ENCODE assay signal across 14 cellular contexts in the genomic region with DNA sequence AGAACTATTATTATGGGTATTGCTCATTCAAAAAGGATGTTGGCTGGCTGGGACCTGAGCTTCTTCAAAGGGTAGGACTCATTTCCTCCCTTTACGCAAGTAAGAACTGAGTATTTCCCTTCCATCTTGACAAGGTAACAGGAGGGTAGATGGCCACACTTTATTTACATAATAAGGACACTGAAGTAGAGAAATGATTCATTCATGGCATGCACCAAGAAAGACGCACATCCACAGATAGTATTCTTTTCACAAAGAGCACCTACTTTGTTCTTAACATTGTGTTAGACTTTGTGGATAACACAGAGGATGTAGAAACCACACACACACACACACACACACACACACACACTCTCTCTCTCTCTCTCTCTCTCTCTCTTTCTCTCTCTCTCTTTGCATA.
DNase-seq lines count a peak whose midpoint lies in the region; ATAC-seq and TF ChIP-seq lines count a peak whose summit lies in the region.
"Had no signal": no experiment of that assay in that cellular context is flagged by ENCODE, and none has a peak within 500 bp of the region (broad histone marks: within the 10 kb centered on the region; RNA-seq: fewer than 3 reads in every experiment).

No MANE protein-coding gene starts in this region.

- ATAC-seq in activated naive CD4-positive, alpha-beta T cell treated with anti-CD3 and anti-CD28 coated beads, Interleukin-2, amount 50 U/mL, for 72 hours: peak; percentile 85 to 96
- peak; percentile 83 for ATAC-seq in GM21723 (IDR thresholded peaks at IDR 0.05; ENCODE audit: unreplicated experiment)
- ATAC-seq in HG03354 (IDR thresholded peaks at IDR 0.05; ENCODE audit: poor library complexity, severe bottlenecking, unreplicated experiment): peak; percentile 84
- peak; percentile 55 for ATAC-seq in stimulated activated naive CD8-positive, alpha-beta T cell treated with anti-CD3 and anti-CD28 coated beads, Interleukin-15, Interleukin-2, amounts not matched to agents 100 U/mL and 50 U/mL, for 24 hours

- no peaks in the 10 kb centered on the region for H3K9me3 ChIP-seq in Caco-2
- H3K9me3 ChIP-seq: esophagus muscularis mucosa had no signal

- H3K4me3 Mint-ChIP-seq in MCF 10A (ENCODE audit: unreplicated experiment): no peak overlapping the region
- no peak overlapping the region for H3K4me3 Mint-ChIP-seq in Caco-2 (ENCODE audit: unreplicated experiment)

- no peak for DNase-seq in activated naive CD4-positive, alpha-beta T cell treated with anti-CD3 and anti-CD28 coated beads, Interleukin-2, amount 50 U/mL, for 72 hours (ENCODE audit: low spot score in 2 of 2)
- DNase-seq in activated naive CD4-positive, alpha-beta T cell (lab: John Stamatoyannopoulos, UW): no peak
- DNase-seq in stimulated activated naive CD8-positive, alpha-beta T cell treated with anti-CD3 and anti-CD28 coated beads, Interleukin-15, Interleukin-2, amounts not matched to agents 100 U/mL and 50 U/mL, for 24 hours: no peak
- DNase-seq in MCF 10A (ENCODE audit: unreplicated experiment) (no peak), Caco-2 (no peak), NCI-H2107 (lab: John Stamatoyannopoulos, UW) (no peak)
- DNase-seq: activated CD8-positive, alpha-beta memory T cell treated with anti-CD3 and anti-CD28 coated beads, Interleukin-2, amount 50 U/mL, for 48 hours; AML-193; MM.1S; NCI-H774 had no signal

- no peak overlapping the region for H3K4me3 ChIP-seq in Caco-2 (ENCODE audit: low read depth, low read length)
- H3K4me3 ChIP-seq: cardiac muscle cell, esophagus muscularis mucosa had no signal

- no peaks in the 10 kb centered on the region for H3K4me1 Mint-ChIP-seq in MCF 10A (ENCODE audit: insufficient read depth, unreplicated experiment)
- no peaks in the 10 kb centered on the region for H3K4me1 Mint-ChIP-seq in Caco-2 (ENCODE audit: low read depth, unreplicated experiment)

- no peaks in the 10 kb centered on the region for H3K9me3 Mint-ChIP-seq in activated naive CD4-positive, alpha-beta T cell treated with anti-CD3 and anti-CD28 coated beads, Interleukin-2, amount 50 U/mL, for 72 hours
- H3K9me3 Mint-ChIP-seq in MCF 10A (ENCODE audit: unreplicated experiment) (peaks cover 14% of the 10 kb centered on the region), Caco-2 (ENCODE audit: unreplicated experiment) (no peaks in the 10 kb centered on the region)

- no peaks in the 10 kb centered on the region for H3K36me3 ChIP-seq in Caco-2 (ENCODE audit: control insufficient read depth, insufficient read depth, low read length)
- H3K36me3 ChIP-seq: cardiac muscle cell, esophagus muscularis mucosa had no signal

- CTCF ChIA-PET in MCF 10A (lab: Yijun Ruan, JAX) (interaction anchor here (0.6 kb wide), 1 partner anchor 145 kb away, joined by 3 read pairs; no protein-coding TSS in a partner anchor), Caco-2 (lab: Charles Lee) (no interaction called here)

- intact Hi-C loops in MCF 10A (cut with micrococcal nuclease): no loop called here
- intact Hi-C loops in Caco-2 (cut with micrococcal nuclease; ENCODE audit: unreplicated experiment): no loop called here

- H3K27me3 ChIP-seq in Caco-2 (replicated peaks; ENCODE audit: control insufficient read depth, insufficient read depth, low read length): no peaks in the 10 kb centered on the region
- H3K27me3 ChIP-seq: cardiac muscle cell, esophagus muscularis mucosa had no signal

- H3K27me3 Mint-ChIP-seq in MCF 10A (ENCODE audit: insufficient read depth, unreplicated experiment) (no peaks in the 10 kb centered on the region), Caco-2 (ENCODE audit: insufficient read depth, unreplicated experiment) (peaks cover 4% of the 10 kb centered on the region)

- no peak overlapping the region for H3K27ac Mint-ChIP-seq in activated naive CD4-positive, alpha-beta T cell treated with anti-CD3 and anti-CD28 coated beads, Interleukin-2, amount 50 U/mL, for 72 hours
- H3K27ac Mint-ChIP-seq in MCF 10A (ENCODE audit: low read depth, unreplicated experiment) (no peak overlapping the region), Caco-2 (ENCODE audit: unreplicated experiment) (no peak overlapping the region)

- BruUV-seq in MCF 10A (replicated peaks; lab: Mats Ljungman, UMichigan) (no TSS peak), Caco-2 (replicated peaks; lab: Mats Ljungman, UMichigan) (no TSS peak)

- POLR2A ChIA-PET in MCF 10A (lab: Yijun Ruan, JAX) (no interaction called here), Caco-2 (lab: Charles Lee) (no interaction called here)

- no peaks in the 10 kb centered on the region for H3K36me3 Mint-ChIP-seq in activated naive CD4-positive, alpha-beta T cell treated with anti-CD3 and anti-CD28 coated beads, Interleukin-2, amount 50 U/mL, for 72 hours
- H3K36me3 Mint-ChIP-seq in MCF 10A (ENCODE audit: insufficient read depth, unreplicated experiment): no peaks in the 10 kb centered on the region
- no peaks in the 10 kb centered on the region for H3K36me3 Mint-ChIP-seq in Caco-2 (ENCODE audit: insufficient read depth, unreplicated experiment)

- no peaks in the 10 kb centered on the region for H3K4me1 ChIP-seq in Caco-2

- TF ChIP-seq CTCF in MCF 10A (IDR thresholded peaks at IDR 0.05; ENCODE audit: unreplicated experiment) (no peak), Caco-2 (IDR thresholded peaks at IDR 0.05; ENCODE audit: insufficient read depth in 1 of 2, low read depth in 1 of 2, low read length in 1 of 2, severe bottlenecking in 1 of 2, unreplicated experiment in 1 of 2) (no peak)
